In the genomic region with DNA sequence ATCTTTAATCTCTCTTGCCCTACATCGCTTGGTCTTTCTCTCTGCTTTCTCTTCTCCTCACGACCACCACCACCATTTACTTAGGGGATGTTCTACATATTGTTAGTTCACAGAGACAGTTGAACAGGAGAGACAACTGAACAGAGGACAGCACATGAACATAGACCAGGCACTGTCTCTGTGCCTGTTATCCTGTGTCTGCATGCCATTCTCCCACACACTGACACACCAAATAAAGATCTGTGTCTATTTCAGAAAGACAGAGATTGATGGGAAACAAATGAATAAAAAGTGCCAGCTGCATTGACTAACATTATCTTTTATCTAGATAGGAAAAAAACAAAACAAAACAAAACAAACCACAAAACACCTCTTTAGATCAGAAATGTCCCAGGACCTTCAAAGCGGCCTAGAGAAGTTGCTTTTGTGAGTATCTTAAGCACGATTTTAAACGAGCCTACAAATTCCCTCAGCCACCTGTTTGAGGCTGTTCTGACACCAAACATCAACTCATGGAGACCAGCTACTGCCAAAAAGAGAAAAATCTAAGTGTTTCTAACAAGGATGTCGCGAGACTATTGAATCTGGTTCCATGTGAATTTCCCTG, we compare ENCODE assay signal across 1 cellular context.
TF ChIP-seq lines count a peak whose summit lies in the region.

No MANE protein-coding gene starts in this region.

TF ChIP-seq in GM23338, 12 proteins besides CTCF, POLR2A, EP300 and RAD21 (continued from another document):
- TF ChIP-seq JUNB (IDR thresholded peaks at IDR 0.05; ENCODE audit: unreplicated experiment) (no peak), EZH2 (IDR thresholded peaks at IDR 0.05; ENCODE audit: low read depth, unreplicated experiment) (no peak), POLR2AphosphoS5 (IDR thresholded peaks at IDR 0.05; ENCODE audit: low read depth) (no peak), CREB1 (CRISPR knock-in tag; IDR thresholded peaks at IDR 0.05; ENCODE audit: low read depth) (no peak), STAT1 (IDR thresholded peaks at IDR 0.05; ENCODE audit: unreplicated experiment) (no peak), ZNF331 (CRISPR knock-in tag; IDR thresholded peaks at IDR 0.05; ENCODE audit: low read depth) (no peak)
- TF ChIP-seq, protein P1, sequence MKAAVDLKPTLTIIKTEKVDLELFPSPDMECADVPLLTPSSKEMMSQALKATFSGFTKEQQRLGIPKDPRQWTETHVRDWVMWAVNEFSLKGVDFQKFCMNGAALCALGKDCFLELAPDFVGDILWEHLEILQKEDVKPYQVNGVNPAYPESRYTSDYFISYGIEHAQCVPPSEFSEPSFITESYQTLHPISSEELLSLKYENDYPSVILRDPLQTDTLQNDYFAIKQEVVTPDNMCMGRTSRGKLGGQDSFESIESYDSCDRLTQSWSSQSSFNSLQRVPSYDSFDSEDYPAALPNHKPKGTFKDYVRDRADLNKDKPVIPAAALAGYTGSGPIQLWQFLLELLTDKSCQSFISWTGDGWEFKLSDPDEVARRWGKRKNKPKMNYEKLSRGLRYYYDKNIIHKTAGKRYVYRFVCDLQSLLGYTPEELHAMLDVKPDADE (IDR thresholded peaks at IDR 0.05): no peak
- TF ChIP-seq, protein P2, sequence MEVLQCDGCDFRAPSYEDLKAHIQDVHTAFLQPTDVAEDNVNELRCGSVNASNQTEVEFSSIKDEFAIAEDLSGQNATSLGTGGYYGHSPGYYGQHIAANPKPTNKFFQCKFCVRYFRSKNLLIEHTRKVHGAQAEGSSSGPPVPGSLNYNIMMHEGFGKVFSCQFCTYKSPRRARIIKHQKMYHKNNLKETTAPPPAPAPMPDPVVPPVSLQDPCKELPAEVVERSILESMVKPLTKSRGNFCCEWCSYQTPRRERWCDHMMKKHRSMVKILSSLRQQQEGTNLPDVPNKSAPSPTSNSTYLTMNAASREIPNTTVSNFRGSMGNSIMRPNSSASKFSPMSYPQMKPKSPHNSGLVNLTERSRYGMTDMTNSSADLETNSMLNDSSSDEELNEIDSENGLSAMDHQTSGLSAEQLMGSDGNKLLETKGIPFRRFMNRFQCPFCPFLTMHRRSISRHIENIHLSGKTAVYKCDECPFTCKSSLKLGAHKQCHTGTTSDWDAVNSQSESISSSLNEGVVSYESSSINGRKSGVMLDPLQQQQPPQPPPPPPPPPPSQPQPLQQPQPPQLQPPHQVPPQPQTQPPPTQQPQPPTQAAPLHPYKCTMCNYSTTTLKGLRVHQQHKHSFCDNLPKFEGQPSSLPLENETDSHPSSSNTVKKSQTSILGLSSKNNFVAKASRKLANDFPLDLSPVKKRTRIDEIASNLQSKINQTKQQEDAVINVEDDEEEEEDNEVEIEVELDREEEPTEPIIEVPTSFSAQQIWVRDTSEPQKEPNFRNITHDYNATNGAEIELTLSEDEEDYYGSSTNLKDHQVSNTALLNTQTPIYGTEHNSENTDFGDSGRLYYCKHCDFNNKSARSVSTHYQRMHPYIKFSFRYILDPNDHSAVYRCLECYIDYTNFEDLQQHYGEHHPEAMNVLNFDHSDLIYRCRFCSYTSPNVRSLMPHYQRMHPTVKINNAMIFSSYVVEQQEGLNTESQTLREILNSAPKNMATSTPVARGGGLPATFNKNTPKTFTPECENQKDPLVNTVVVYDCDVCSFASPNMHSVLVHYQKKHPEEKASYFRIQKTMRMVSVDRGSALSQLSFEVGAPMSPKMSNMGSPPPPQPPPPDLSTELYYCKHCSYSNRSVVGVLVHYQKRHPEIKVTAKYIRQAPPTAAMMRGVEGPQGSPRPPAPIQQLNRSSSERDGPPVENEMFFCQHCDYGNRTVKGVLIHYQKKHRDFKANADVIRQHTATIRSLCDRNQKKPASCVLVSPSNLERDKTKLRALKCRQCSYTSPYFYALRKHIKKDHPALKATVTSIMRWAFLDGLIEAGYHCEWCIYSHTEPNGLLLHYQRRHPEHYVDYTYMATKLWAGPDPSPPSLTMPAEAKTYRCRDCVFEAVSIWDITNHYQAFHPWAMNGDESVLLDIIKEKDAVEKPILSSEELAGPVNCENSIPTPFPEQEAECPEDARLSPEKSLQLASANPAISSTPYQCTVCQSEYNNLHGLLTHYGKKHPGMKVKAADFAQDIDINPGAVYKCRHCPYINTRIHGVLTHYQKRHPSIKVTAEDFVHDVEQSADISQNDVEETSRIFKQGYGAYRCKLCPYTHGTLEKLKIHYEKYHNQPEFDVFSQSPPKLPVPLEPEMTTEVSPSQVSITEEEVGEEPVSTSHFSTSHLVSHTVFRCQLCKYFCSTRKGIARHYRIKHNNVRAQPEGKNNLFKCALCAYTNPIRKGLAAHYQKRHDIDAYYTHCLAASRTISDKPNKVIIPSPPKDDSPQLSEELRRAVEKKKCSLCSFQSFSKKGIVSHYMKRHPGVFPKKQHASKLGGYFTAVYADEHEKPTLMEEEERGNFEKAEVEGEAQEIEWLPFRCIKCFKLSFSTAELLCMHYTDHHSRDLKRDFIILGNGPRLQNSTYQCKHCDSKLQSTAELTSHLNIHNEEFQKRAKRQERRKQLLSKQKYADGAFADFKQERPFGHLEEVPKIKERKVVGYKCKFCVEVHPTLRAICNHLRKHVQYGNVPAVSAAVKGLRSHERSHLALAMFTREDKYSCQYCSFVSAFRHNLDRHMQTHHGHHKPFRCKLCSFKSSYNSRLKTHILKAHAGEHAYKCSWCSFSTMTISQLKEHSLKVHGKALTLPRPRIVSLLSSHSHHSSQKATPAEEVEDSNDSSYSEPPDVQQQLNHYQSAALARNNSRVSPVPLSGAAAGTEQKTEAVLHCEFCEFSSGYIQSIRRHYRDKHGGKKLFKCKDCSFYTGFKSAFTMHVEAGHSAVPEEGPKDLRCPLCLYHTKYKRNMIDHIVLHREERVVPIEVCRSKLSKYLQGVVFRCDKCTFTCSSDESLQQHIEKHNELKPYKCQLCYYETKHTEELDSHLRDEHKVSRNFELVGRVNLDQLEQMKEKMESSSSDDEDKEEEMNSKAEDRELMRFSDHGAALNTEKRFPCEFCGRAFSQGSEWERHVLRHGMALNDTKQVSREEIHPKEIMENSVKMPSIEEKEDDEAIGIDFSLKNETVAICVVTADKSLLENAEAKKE (CRISPR knock-in tag; IDR thresholded peaks at IDR 0.05): no peak
